1 cellular context compared by ENCODE assay signal in genomic region chr5:23400951-23401350, GRCh38.
TF ChIP-seq lines count a peak whose summit lies in the region.

No MANE protein-coding gene starts in this region.

TF ChIP-seq in HepG2, 621 proteins besides CTCF, POLR2A, EP300 and RAD21 (continued from another document):
- TF ChIP-seq, protein P1, sequence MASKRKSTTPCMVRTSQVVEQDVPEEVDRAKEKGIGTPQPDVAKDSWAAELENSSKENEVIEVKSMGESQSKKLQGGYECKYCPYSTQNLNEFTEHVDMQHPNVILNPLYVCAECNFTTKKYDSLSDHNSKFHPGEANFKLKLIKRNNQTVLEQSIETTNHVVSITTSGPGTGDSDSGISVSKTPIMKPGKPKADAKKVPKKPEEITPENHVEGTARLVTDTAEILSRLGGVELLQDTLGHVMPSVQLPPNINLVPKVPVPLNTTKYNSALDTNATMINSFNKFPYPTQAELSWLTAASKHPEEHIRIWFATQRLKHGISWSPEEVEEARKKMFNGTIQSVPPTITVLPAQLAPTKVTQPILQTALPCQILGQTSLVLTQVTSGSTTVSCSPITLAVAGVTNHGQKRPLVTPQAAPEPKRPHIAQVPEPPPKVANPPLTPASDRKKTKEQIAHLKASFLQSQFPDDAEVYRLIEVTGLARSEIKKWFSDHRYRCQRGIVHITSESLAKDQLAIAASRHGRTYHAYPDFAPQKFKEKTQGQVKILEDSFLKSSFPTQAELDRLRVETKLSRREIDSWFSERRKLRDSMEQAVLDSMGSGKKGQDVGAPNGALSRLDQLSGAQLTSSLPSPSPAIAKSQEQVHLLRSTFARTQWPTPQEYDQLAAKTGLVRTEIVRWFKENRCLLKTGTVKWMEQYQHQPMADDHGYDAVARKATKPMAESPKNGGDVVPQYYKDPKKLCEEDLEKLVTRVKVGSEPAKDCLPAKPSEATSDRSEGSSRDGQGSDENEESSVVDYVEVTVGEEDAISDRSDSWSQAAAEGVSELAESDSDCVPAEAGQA (IDR thresholded peaks at IDR 0.05; ENCODE audit: low read depth) = no peak
- TF ChIP-seq, protein P1 (CRISPR knock-in tag; IDR thresholded peaks at IDR 0.05; ENCODE audit: borderline replicate concordance) = no peak
- TF ChIP-seq NCOA5 (CRISPR knock-in tag; IDR thresholded peaks at IDR 0.05) = no peak
TF ChIP-seq in HepG2: peak in this region for 0.
